In genomic region chr1:173195596-173196088, GRCh38 we compare ENCODE assay signal across 11 cellular contexts. TPM values are rescaled to one million over a fixed set of nuclear protein-coding genes. Genes with fewer than 3 reads are reported as not detected.
DNase-seq lines count a peak whose midpoint lies in the region; ATAC-seq, FAIRE-seq and TF ChIP-seq lines count a peak whose summit lies in the region.
"Had no signal": no experiment of that assay in that cellular context is flagged by ENCODE, and none has a peak within 500 bp of the region (broad histone marks: within the 10 kb centered on the region; RNA-seq: fewer than 3 reads in every experiment).

No MANE protein-coding gene starts in this region.

- peak overlapping the region in 2 of 8 donors; percentile 7 to 12 for H3K27ac ChIP-seq in spleen
- no peak overlapping the region for H3K27ac ChIP-seq in tibial nerve

- ATAC-seq in GM18867 (IDR thresholded peaks at IDR 0.05; ENCODE audit: unreplicated experiment) = peak; percentile 80
- ATAC-seq in GM21737 (IDR thresholded peaks at IDR 0.05; ENCODE audit: unreplicated experiment) = peak; percentile 76
- peak; percentile 91 for ATAC-seq in HG03571 (IDR thresholded peaks at IDR 0.05; ENCODE audit: unreplicated experiment)

- DNase-seq in spleen = peak; percentile 71
- no peak for DNase-seq in tibial nerve (ENCODE audit: low spot score in 2 of 2)
- DNase-seq in AG08395 (ENCODE audit: low spot score) = no peak
- DNase-seq in H54 (ENCODE audit: insufficient read length, low spot score) = no peak
- no peak for DNase-seq in nucleus accumbens (lab: John Stamatoyannopoulos, UW)
- DNase-seq: left cardiac atrium, NCI-H1694 had no signal

- intact Hi-C loops in spleen (cut with DNase I; ENCODE audit: low total_unique reads) = loop anchor here (5.0 kb wide), 1 partner anchor 373 kb away; no protein-coding TSS in a partner anchor

- peaks cover 2 to 26% (median 5%) of the 10 kb centered on the region in 6 donors for H3K4me1 ChIP-seq in spleen
- H3K4me1 ChIP-seq in tibial nerve = peaks cover 0 to 9% (median 4%) of the 10 kb centered on the region in 4 donors

- H3K4me3 ChIP-seq in spleen = no peak overlapping the region
- H3K4me3 ChIP-seq in tibial nerve = no peak overlapping the region

- FAIRE-seq in H54 (lab: Jason Lieb, UNC) = no peak
- FAIRE-seq: TTC549 had no signal

- no peak for TF ChIP-seq EP300 in tibial nerve (IDR thresholded peaks at IDR 0.05)

- 31 to 58% (median 55%) methylated on average over 1 to 5 of the region's 5 CpGs for WGBS in spleen, 5 donors
- WGBS in tibial nerve, 2 donors = 77 to 82% methylated on average over 5 of the region's 5 CpGs

- no peaks in the 10 kb centered on the region for H3K9me3 ChIP-seq in spleen
- no peaks in the 10 kb centered on the region for H3K9me3 ChIP-seq in tibial nerve

- TF ChIP-seq CTCF in spleen (IDR thresholded peaks at IDR 0.05 in 8 of 11, conservative IDR thresholded peaks at IDR 0.05 in 3 of 11) (no peak), tibial nerve (IDR thresholded peaks at IDR 0.05) (no peak)

- no peaks in the 10 kb centered on the region for H3K36me3 ChIP-seq in spleen
- no peaks in the 10 kb centered on the region for H3K36me3 ChIP-seq in tibial nerve

- no peak for TF ChIP-seq POLR2A in spleen (IDR thresholded peaks at IDR 0.05)
- no peak for TF ChIP-seq POLR2A in tibial nerve (IDR thresholded peaks at IDR 0.05)
- TF ChIP-seq POLR2A in H54 (IDR thresholded peaks at IDR 0.05; ENCODE audit: low read depth, low read length) = no peak

- no peaks in the 10 kb centered on the region for H3K27me3 ChIP-seq in spleen (replicated peaks in 1 of 7)
- H3K27me3 ChIP-seq in tibial nerve = no peaks in the 10 kb centered on the region

RNA-seq across cellular contexts. Expression of gene TNFSF4, which starts 11.5 kb away (rescaled TPM):
- total RNA-seq in spleen = 10 to 100 TPM in 1 of 7 donors, 1 to 10 TPM in 6; 3.7 to 11.0 (median 5.3) TPM
- 1 to 10 TPM; 1.4 to 4.5 (median 3.0) TPM for polyA plus RNA-seq in spleen
- total RNA-seq in tibial nerve = 1 to 10 TPM in 3 of 4 donors, under 1 TPM in 1; 0.87 to 5.1 (median 1.4) TPM
